In the genomic region with DNA sequence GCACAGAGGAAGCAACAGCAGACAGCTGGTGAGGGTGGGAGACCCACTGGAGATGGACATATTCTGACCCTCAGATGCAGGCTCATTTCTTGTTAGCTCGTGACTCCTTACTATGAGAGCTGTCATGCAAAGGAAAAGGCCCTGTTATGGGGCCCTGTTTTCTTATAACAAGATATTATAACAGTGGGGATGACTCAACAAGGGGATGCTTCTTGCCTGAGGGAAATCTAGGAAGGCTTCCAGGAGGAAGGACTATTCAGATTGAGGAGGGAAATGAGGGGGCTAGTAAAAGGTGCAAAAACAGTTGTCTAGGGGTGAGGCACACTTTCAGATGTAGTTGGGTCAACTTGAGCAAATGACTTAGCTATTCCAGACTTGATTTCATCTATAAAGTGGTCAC, we compare ENCODE assay signal across 14 cellular contexts.
A peak's percentile ranks its signal among the peaks of the same experiment; 100 is the strongest.
DNase-seq lines count a peak whose midpoint lies in the region; ATAC-seq and TF ChIP-seq lines count a peak whose summit lies in the region.
"Had no signal": no experiment of that assay in that cellular context is flagged by ENCODE, and none has a peak within 500 bp of the region (broad histone marks: within the 10 kb centered on the region; RNA-seq: fewer than 3 reads in every experiment).

No MANE protein-coding gene starts in this region.

- H3K9me2 ChIP-seq in PC-9 (ENCODE audit: insufficient read depth), result no peaks in the 10 kb centered on the region

- H3K4me3 ChIP-seq in PC-9 (no peak overlapping the region), gastroesophageal sphincter (no peak overlapping the region), stomach (no peak overlapping the region), esophagus muscularis mucosa (no peak overlapping the region)

- 0 out of 2 replicates have a peak, but pooled peaks cover 6% of the 10 kb centered on the region for H4K20me1 ChIP-seq in PC-9 (ENCODE audit: insufficient read depth)

- DNase-seq in EL (peak; percentile 32), PC-9 (no peak), stomach (no peak), activated gamma-delta T cell treated with Interleukin-2 at 50 U/mL for 16 hours (no peak), epidermal melanocyte (ENCODE audit: insufficient read length, low spot score) (no peak), esophagus muscularis mucosa (ENCODE audit: extremely low spot score) (no peak)
- no peak for DNase-seq in activated naive CD4-positive, alpha-beta T cell treated with anti-CD3 and anti-CD28 coated beads, Interleukin-2, amount 50 U/mL, for 72 hours (ENCODE audit: low spot score in 2 of 2)
- DNase-seq: activated CD4-positive, alpha-beta T cell treated with anti-CD3 and anti-CD28 coated beads, Interleukin-2, amount 10 ng/mL, durations not matched to agents 7 days and 5 days; activated naive CD4-positive, alpha-beta T cell treated with Interleukin-2 at 50 U/mL for 16 hours; naive B cell; NCI-H1105; stimulated activated naive B cell treated with anti-CD40 and anti-IgM and Interleukin-4, amounts not matched to agents 10 μg/mL and 1 μg/mL and 100 μg/mL, for 72 hours had no signal

- no peak overlapping the region for H3K27ac ChIP-seq in PC-9
- peak overlapping the region in 3 of 4 donors; percentile 87 to 92 (median 91) for H3K27ac ChIP-seq in gastroesophageal sphincter
- peak overlapping the region; percentile 91 to 94 (median 93) for H3K27ac ChIP-seq in stomach
- peak overlapping the region in 2 of 4 donors; percentile 92 to 94 for H3K27ac ChIP-seq in esophagus muscularis mucosa (replicated peaks in 1 of 4)

- H3K79me2 ChIP-seq in PC-9 (ENCODE audit: low read depth), result peaks cover 22% of the 10 kb centered on the region

- BruUV-seq in PC-9 (replicated peaks; lab: Mats Ljungman, UMichigan), result no TSS peak

- H3K36me3 ChIP-seq in PC-9 (ENCODE audit: low read depth) (no peaks in the 10 kb centered on the region), gastroesophageal sphincter (no peaks in the 10 kb centered on the region), stomach (no peaks in the 10 kb centered on the region), esophagus muscularis mucosa (no peaks in the 10 kb centered on the region)

- TF ChIP-seq CTCF in PC-9 (conservative IDR thresholded peaks at IDR 0.05) (no peak), gastroesophageal sphincter (IDR thresholded peaks at IDR 0.05) (no peak), stomach (IDR thresholded peaks at IDR 0.05) (no peak), esophagus muscularis mucosa (IDR thresholded peaks at IDR 0.05) (no peak)

- H3F3A ChIP-seq in PC-9 (ENCODE audit: insufficient read depth, low read depth), result peaks cover 35% of the 10 kb centered on the region

- H3K4me1 ChIP-seq in PC-9 (replicated peaks; ENCODE audit: insufficient read depth) (peaks cover 48% of the 10 kb centered on the region), gastroesophageal sphincter (peaks cover 0 to 97% (median 58%) of the 10 kb centered on the region in 3 donors), stomach (peaks cover 78 to 98% (median 90%) of the 10 kb centered on the region in 4 donors), esophagus muscularis mucosa (peaks cover 82 to 91% (median 87%) of the 10 kb centered on the region in 4 donors)

- WGBS in gastroesophageal sphincter (ENCODE audit: low coverage in 1 of 2), 2 donors, result 82% methylated on average over 1 of the region's 1 CpG; no CpG with 5 or more reads in 1 of the 2 donors
- 83 to 93% (median 89%) methylated on average over 1 of the region's 1 CpG for WGBS in stomach, 5 donors
- 81% methylated on average over 1 of the region's 1 CpG for WGBS in esophagus muscularis mucosa

- no peak for ATAC-seq in gastroesophageal sphincter
- ATAC-seq in activated naive CD4-positive, alpha-beta T cell treated with anti-CD3 and anti-CD28 coated beads, Interleukin-2, amount 50 U/mL, for 72 hours, result no peak

- no peaks in the 10 kb centered on the region for H3K9me3 Mint-ChIP-seq in activated naive CD4-positive, alpha-beta T cell treated with anti-CD3 and anti-CD28 coated beads, Interleukin-2, amount 50 U/mL, for 72 hours
- H3K9me3 Mint-ChIP-seq: activated CD4-positive, alpha-beta T cell treated with anti-CD3 and anti-CD28 coated beads, Interleukin-2, amount 10 ng/mL, durations not matched to agents 7 days and 5 days; dendritic cell treated with granulocyte-macrophage colony-stimulating factor and Interleukin-4, amounts not matched to agents 40 ng/mL and 50 ng/mL, for 4 days; naive B cell; stimulated activated naive B cell treated with anti-CD40 and anti-IgM and Interleukin-4, amounts not matched to agents 10 μg/mL and 1 μg/mL and 100 μg/mL, for 72 hours had no signal

- no peak overlapping the region for H3K27ac Mint-ChIP-seq in activated naive CD4-positive, alpha-beta T cell treated with anti-CD3 and anti-CD28 coated beads, Interleukin-2, amount 50 U/mL, for 72 hours
- H3K27ac Mint-ChIP-seq: dendritic cell treated with granulocyte-macrophage colony-stimulating factor and Interleukin-4, amounts not matched to agents 40 ng/mL and 50 ng/mL, for 4 days; stimulated activated naive B cell treated with anti-CD40 and anti-IgM and Interleukin-4, amounts not matched to agents 10 μg/mL and 1 μg/mL and 100 μg/mL, for 72 hours had no signal

- CTCF ChIA-PET in PC-9 (lab: Charles Lee), result interaction anchor here (0.6 to 1.4 kb wide), 3 partner anchors 9 to 153 kb away, joined by 4 to 11 read pairs (median 6); no protein-coding TSS in a partner anchor

- H3K9me3 ChIP-seq in PC-9 (ENCODE audit: insufficient read depth, low read depth) (no peaks in the 10 kb centered on the region), gastroesophageal sphincter (no peaks in the 10 kb centered on the region), stomach (no peaks in the 10 kb centered on the region), esophagus muscularis mucosa (no peaks in the 10 kb centered on the region)

- no peak for TF ChIP-seq POLR2A in gastroesophageal sphincter (IDR thresholded peaks at IDR 0.05)
- no peak for TF ChIP-seq POLR2A in stomach (IDR thresholded peaks at IDR 0.05)
- TF ChIP-seq POLR2A in esophagus muscularis mucosa (IDR thresholded peaks at IDR 0.05; ENCODE audit: low read depth), result no peak

- TF ChIP-seq EP300 in gastroesophageal sphincter (IDR thresholded peaks at IDR 0.05) (no peak), stomach (IDR thresholded peaks at IDR 0.05) (no peak), esophagus muscularis mucosa (IDR thresholded peaks at IDR 0.05) (no peak)

- H3K36me3 Mint-ChIP-seq in activated naive CD4-positive, alpha-beta T cell treated with anti-CD3 and anti-CD28 coated beads, Interleukin-2, amount 50 U/mL, for 72 hours, result no peaks in the 10 kb centered on the region
- H3K36me3 Mint-ChIP-seq: stimulated activated naive B cell treated with anti-CD40 and anti-IgM and Interleukin-4, amounts not matched to agents 10 μg/mL and 1 μg/mL and 100 μg/mL, for 72 hours had no signal

- intact Hi-C loops in PC-9 (cut with micrococcal nuclease; ENCODE audit: unreplicated experiment) (no loop called here), stomach (cut with DNase I; ENCODE audit: low total_unique reads) (no loop called here), esophagus muscularis mucosa (cut with DNase I) (no loop called here)

- no peak overlapping the region for H2AFZ ChIP-seq in PC-9

- H3K27me3 ChIP-seq in PC-9 (ENCODE audit: insufficient read depth, low read depth) (no peaks in the 10 kb centered on the region), gastroesophageal sphincter (no peaks in the 10 kb centered on the region), stomach (peaks cover 0 to 5% (median 0%) of the 10 kb centered on the region in 3 donors), esophagus muscularis mucosa (no peaks in the 10 kb centered on the region)

- POLR2A ChIA-PET in PC-9 (lab: Charles Lee; ENCODE audit: unreplicated experiment), result interaction anchor here (0.6 kb wide), 1 partner anchor 8 kb away, joined by 3 read pairs; no protein-coding TSS in a partner anchor

- peak overlapping the region; percentile 93; the same call in 1 of the 2 replicates for H3K4me2 ChIP-seq in PC-9
